ENCODE assay signal across 1 cellular context in genomic region chr7:135509839-135510602, GRCh38.
TF ChIP-seq lines count a peak whose summit lies in the region.

CNOT4 (minus strand) TSS chr7:135510102; CDS start chr7:135438331, 71,771 bp downstream.

TF ChIP-seq in HepG2, 621 proteins besides CTCF, POLR2A, EP300 and RAD21 (continued from another document and continues in another):
- no peak for TF ChIP-seq HNF4G (IDR thresholded peaks at IDR 0.05; ENCODE audit: borderline replicate concordance, low read depth, low read length)
- TF ChIP-seq HNF4G (CRISPR knock-in tag; IDR thresholded peaks at IDR 0.05; ENCODE audit: borderline replicate concordance, low read depth), result 0 out of 2 replicates have a peak, but pooled peaks have one; percentile 32
- TF ChIP-seq ZSCAN12 (CRISPR knock-in tag; IDR thresholded peaks at IDR 0.05), result no peak
- peak; percentile 59; the same call in 1 of the 2 replicates for TF ChIP-seq YEATS2 (CRISPR knock-in tag; IDR thresholded peaks at IDR 0.05; ENCODE audit: borderline replicate concordance)
- TF ChIP-seq ZNF335 (CRISPR knock-in tag; IDR thresholded peaks at IDR 0.05), result peak; percentile 99
- 0 out of 2 replicates have a peak, but pooled peaks have one; percentile 35 for TF ChIP-seq ZNF34 (CRISPR knock-in tag; IDR thresholded peaks at IDR 0.05; ENCODE audit: borderline replicate concordance)
- TF ChIP-seq ZNF17 (CRISPR knock-in tag; IDR thresholded peaks at IDR 0.05), result no peak
- no peak for TF ChIP-seq ZNF451 (CRISPR knock-in tag; IDR thresholded peaks at IDR 0.05)
- no peak for TF ChIP-seq ZNF264 (CRISPR knock-in tag; IDR thresholded peaks at IDR 0.05)
- TF ChIP-seq CSRNP2 (CRISPR knock-in tag; conservative IDR thresholded peaks at IDR 0.05; ENCODE audit: low read depth), result no peak
- no peak for TF ChIP-seq SRSF4 (IDR thresholded peaks at IDR 0.05; ENCODE audit: low read depth, low read length, poor library complexity, severe bottlenecking)
- TF ChIP-seq TBL1XR1 (IDR thresholded peaks at IDR 0.05; ENCODE audit: borderline replicate concordance, low read length, partially characterized antibody), result no peak
- TF ChIP-seq MED13 (CRISPR knock-in tag; IDR thresholded peaks at IDR 0.05), result 0 out of 2 replicates have a peak, but pooled peaks have one; percentile 27
- TF ChIP-seq HINFP (CRISPR knock-in tag; IDR thresholded peaks at IDR 0.05; ENCODE audit: low read depth), result no peak; the same call in 1 of the 2 replicates
- TF ChIP-seq ZFP36 (IDR thresholded peaks at IDR 0.05; ENCODE audit: borderline replicate concordance, low read depth, low read length, partially characterized antibody), result no peak
- TF ChIP-seq ZFP41 (CRISPR knock-in tag; IDR thresholded peaks at IDR 0.05; ENCODE audit: borderline replicate concordance), result peak; percentile 44; the same call in 1 of the 2 replicates
- TF ChIP-seq ZNF629 (CRISPR knock-in tag; conservative IDR thresholded peaks at IDR 0.05), result no peak
- TF ChIP-seq ZNF329 (CRISPR knock-in tag; IDR thresholded peaks at IDR 0.05; ENCODE audit: low read depth), result no peak
- TF ChIP-seq MED1 (CRISPR knock-in tag; IDR thresholded peaks at IDR 0.05), result peak; percentile 42; the same call in 1 of the 2 replicates
- TF ChIP-seq TMF1 (CRISPR knock-in tag; IDR thresholded peaks at IDR 0.05; ENCODE audit: low read depth), result no peak; the same call in 1 of the 2 replicates
- no peak; the same call in 1 of the 2 replicates for TF ChIP-seq RELA (CRISPR knock-in tag; IDR thresholded peaks at IDR 0.05)
- no peak for TF ChIP-seq ZBED4 (CRISPR knock-in tag; IDR thresholded peaks at IDR 0.05; ENCODE audit: borderline replicate concordance)
- TF ChIP-seq, protein P1, sequence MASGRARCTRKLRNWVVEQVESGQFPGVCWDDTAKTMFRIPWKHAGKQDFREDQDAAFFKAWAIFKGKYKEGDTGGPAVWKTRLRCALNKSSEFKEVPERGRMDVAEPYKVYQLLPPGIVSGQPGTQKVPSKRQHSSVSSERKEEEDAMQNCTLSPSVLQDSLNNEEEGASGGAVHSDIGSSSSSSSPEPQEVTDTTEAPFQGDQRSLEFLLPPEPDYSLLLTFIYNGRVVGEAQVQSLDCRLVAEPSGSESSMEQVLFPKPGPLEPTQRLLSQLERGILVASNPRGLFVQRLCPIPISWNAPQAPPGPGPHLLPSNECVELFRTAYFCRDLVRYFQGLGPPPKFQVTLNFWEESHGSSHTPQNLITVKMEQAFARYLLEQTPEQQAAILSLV (CRISPR knock-in tag; IDR thresholded peaks at IDR 0.05; ENCODE audit: borderline replicate concordance), result 0 out of 2 replicates have a peak, but pooled peaks have one; percentile 67
- 0 out of 2 replicates have a peak, but pooled peaks have one; percentile 55 for TF ChIP-seq ZNF543 (CRISPR knock-in tag; IDR thresholded peaks at IDR 0.05)
- TF ChIP-seq ZKSCAN5 (CRISPR knock-in tag; IDR thresholded peaks at IDR 0.05), result no peak
- no peak for TF ChIP-seq GLI4 (CRISPR knock-in tag; IDR thresholded peaks at IDR 0.05; ENCODE audit: borderline replicate concordance)
- no peak for TF ChIP-seq MAF1 (CRISPR knock-in tag; IDR thresholded peaks at IDR 0.05; ENCODE audit: borderline replicate concordance)
- TF ChIP-seq ZNF430 (CRISPR knock-in tag; IDR thresholded peaks at IDR 0.05), result peak; percentile 39; the same call in 1 of the 2 replicates
- TF ChIP-seq ZNF556 (CRISPR knock-in tag; IDR thresholded peaks at IDR 0.05; ENCODE audit: borderline replicate concordance), result peak; percentile 80; the same call in 1 of the 2 replicates
- no peak for TF ChIP-seq ZSCAN29 (CRISPR knock-in tag; conservative IDR thresholded peaks at IDR 0.05)
- no peak for TF ChIP-seq MBNL3 (CRISPR knock-in tag; conservative IDR thresholded peaks at IDR 0.05)
- 0 out of 2 replicates have a peak, but pooled peaks have one; percentile 9 for TF ChIP-seq RXRB (CRISPR knock-in tag; IDR thresholded peaks at IDR 0.05; ENCODE audit: borderline replicate concordance)
- TF ChIP-seq, protein P2, sequence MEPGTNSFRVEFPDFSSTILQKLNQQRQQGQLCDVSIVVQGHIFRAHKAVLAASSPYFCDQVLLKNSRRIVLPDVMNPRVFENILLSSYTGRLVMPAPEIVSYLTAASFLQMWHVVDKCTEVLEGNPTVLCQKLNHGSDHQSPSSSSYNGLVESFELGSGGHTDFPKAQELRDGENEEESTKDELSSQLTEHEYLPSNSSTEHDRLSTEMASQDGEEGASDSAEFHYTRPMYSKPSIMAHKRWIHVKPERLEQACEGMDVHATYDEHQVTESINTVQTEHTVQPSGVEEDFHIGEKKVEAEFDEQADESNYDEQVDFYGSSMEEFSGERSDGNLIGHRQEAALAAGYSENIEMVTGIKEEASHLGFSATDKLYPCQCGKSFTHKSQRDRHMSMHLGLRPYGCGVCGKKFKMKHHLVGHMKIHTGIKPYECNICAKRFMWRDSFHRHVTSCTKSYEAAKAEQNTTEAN (CRISPR knock-in tag; conservative IDR thresholded peaks at IDR 0.05), result 0 out of 2 replicates have a peak, but pooled peaks have one; percentile 30
- TF ChIP-seq FOXA3 (CRISPR knock-in tag; IDR thresholded peaks at IDR 0.05), result peak; percentile 17; the same call in 1 of the 2 replicates
- no peak for TF ChIP-seq RFXANK (CRISPR knock-in tag; IDR thresholded peaks at IDR 0.05)
- peak; percentile 27; the same call in 1 of the 2 replicates for TF ChIP-seq GABPA (IDR thresholded peaks at IDR 0.05; ENCODE audit: low read depth, low read length)
- TF ChIP-seq GABPA (CRISPR knock-in tag; IDR thresholded peaks at IDR 0.05; ENCODE audit: low read depth), result peak; percentile 68
- no peak for TF ChIP-seq ZNF343 (CRISPR knock-in tag; IDR thresholded peaks at IDR 0.05)
- peak; percentile 89 for TF ChIP-seq KMT2B (CRISPR knock-in tag; IDR thresholded peaks at IDR 0.05)
- TF ChIP-seq, protein P3, sequence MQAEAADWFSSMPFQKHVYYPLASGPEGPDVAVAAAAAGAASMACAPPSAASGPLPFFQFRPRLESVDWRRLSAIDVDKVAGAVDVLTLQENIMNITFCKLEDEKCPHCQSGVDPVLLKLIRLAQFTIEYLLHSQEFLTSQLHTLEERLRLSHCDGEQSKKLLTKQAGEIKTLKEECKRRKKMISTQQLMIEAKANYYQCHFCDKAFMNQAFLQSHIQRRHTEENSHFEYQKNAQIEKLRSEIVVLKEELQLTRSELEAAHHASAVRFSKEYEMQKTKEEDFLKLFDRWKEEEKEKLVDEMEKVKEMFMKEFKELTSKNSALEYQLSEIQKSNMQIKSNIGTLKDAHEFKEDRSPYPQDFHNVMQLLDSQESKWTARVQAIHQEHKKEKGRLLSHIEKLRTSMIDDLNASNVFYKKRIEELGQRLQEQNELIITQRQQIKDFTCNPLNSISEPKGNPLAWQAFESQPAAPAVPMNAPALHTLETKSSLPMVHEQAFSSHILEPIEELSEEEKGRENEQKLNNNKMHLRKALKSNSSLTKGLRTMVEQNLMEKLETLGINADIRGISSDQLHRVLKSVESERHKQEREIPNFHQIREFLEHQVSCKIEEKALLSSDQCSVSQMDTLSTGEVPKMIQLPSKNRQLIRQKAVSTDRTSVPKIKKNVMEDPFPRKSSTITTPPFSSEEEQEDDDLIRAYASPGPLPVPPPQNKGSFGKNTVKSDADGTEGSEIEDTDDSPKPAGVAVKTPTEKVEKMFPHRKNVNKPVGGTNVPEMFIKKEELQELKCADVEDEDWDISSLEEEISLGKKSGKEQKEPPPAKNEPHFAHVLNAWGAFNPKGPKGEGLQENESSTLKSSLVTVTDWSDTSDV (CRISPR knock-in tag; IDR thresholded peaks at IDR 0.05), result no peak; the same call in 1 of the 2 replicates
- TF ChIP-seq ZNF792 (CRISPR knock-in tag; IDR thresholded peaks at IDR 0.05), result 0 out of 2 replicates have a peak, but pooled peaks have one; percentile 34
- TF ChIP-seq, protein P4, sequence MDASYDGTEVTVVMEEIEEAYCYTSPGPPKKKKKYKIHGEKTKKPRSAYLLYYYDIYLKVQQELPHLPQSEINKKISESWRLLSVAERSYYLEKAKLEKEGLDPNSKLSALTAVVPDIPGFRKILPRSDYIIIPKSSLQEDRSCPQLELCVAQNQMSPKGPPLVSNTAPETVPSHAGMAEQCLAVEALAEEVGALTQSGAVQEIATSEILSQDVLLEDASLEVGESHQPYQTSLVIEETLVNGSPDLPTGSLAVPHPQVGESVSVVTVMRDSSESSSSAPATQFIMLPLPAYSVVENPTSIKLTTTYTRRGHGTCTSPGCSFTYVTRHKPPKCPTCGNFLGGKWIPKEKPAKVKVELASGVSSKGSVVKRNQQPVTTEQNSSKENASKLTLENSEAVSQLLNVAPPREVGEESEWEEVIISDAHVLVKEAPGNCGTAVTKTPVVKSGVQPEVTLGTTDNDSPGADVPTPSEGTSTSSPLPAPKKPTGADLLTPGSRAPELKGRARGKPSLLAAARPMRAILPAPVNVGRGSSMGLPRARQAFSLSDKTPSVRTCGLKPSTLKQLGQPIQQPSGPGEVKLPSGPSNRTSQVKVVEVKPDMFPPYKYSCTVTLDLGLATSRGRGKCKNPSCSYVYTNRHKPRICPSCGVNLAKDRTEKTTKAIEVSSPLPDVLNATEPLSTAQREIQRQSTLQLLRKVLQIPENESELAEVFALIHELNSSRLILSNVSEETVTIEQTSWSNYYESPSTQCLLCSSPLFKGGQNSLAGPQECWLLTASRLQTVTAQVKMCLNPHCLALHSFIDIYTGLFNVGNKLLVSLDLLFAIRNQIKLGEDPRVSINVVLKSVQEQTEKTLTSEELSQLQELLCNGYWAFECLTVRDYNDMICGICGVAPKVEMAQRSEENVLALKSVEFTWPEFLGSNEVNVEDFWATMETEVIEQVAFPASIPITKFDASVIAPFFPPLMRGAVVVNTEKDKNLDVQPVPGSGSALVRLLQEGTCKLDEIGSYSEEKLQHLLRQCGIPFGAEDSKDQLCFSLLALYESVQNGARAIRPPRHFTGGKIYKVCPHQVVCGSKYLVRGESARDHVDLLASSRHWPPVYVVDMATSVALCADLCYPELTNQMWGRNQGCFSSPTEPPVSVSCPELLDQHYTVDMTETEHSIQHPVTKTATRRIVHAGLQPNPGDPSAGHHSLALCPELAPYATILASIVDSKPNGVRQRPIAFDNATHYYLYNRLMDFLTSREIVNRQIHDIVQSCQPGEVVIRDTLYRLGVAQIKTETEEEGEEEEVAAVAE (CRISPR knock-in tag; IDR thresholded peaks at IDR 0.05; ENCODE audit: borderline replicate concordance), result peak; percentile 71
- no peak for TF ChIP-seq ONECUT2 (CRISPR knock-in tag; IDR thresholded peaks at IDR 0.05)
